8 cellular contexts compared by ENCODE assay signal in the genomic region with DNA sequence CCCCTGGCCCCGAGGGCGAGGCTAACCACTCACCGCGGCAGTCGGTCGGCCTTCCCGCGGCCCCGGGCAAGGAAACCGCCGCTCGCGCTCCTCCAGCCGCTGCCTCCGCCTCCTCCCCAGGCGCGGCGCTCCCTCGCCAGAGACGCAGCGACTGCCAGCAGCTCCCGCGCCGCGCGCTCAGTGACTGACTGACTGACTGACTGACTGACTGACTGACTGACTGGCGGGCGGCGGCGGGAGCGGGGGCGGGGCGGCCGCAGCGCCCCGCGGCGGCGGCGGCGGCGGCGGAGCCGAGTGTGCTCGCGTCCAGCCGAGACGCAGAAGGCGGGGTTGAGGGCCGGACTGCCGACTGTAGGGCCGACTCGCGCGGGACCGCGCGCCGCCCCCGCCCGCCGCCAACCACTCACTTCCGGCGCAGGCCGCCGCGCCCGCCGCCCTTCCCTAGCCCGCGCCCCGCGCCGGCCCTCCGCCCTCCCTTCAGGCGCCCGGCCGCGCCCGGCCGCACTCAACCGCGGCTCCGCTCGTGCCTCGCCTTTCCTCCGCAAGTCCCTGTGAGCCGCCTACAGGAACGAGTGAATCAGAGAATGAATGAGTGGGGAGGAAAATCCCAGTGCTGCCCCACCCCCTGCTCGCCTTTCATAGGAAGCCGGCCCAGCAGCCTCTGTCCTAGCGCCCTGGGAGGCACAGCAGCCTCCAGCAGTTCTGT. TPM values are rescaled to one million over a fixed set of nuclear protein-coding genes. Genes with fewer than 3 reads are reported as not detected.
DNase-seq lines count a peak whose midpoint lies in the region; ATAC-seq and TF ChIP-seq lines count a peak whose summit lies in the region.

A gene with protein sequence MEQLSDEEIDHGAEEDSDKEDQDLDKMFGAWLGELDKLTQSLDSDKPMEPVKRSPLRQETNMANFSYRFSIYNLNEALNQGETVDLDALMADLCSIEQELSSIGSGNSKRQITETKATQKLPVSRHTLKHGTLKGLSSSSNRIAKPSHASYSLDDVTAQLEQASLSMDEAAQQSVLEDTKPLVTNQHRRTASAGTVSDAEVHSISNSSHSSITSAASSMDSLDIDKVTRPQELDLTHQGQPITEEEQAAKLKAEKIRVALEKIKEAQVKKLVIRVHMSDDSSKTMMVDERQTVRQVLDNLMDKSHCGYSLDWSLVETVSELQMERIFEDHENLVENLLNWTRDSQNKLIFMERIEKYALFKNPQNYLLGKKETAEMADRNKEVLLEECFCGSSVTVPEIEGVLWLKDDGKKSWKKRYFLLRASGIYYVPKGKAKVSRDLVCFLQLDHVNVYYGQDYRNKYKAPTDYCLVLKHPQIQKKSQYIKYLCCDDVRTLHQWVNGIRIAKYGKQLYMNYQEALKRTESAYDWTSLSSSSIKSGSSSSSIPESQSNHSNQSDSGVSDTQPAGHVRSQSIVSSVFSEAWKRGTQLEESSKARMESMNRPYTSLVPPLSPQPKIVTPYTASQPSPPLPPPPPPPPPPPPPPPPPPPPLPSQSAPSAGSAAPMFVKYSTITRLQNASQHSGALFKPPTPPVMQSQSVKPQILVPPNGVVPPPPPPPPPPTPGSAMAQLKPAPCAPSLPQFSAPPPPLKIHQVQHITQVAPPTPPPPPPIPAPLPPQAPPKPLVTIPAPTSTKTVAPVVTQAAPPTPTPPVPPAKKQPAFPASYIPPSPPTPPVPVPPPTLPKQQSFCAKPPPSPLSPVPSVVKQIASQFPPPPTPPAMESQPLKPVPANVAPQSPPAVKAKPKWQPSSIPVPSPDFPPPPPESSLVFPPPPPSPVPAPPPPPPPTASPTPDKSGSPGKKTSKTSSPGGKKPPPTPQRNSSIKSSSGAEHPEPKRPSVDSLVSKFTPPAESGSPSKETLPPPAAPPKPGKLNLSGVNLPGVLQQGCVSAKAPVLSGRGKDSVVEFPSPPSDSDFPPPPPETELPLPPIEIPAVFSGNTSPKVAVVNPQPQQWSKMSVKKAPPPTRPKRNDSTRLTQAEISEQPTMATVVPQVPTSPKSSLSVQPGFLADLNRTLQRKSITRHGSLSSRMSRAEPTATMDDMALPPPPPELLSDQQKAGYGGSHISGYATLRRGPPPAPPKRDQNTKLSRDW (minus strand): TSS at position 224 of the 706 bp plus-strand sequence. CDS start 39,948 bp downstream, outside the sequence.

- H3K36me3 Mint-ChIP-seq in CD4-positive, alpha-beta memory T cell: peaks cover 0 to 3% of the 10 kb centered on the region in 2 donors

- H2AK5ac ChIP-seq in neuronal stem cell (ENCODE audit: low read depth, low read length): no peak within 1 kb of the TSS

- H3K9me3 ChIP-seq in CD4-positive, alpha-beta memory T cell (ENCODE audit: control insufficient read depth in 1 of 2, low read length in 2 of 2): no peaks in the 10 kb centered on the region
- H3K9me3 ChIP-seq in gastroesophageal sphincter (no peaks in the 10 kb centered on the region), neuronal stem cell (replicated peaks in 1 of 2; ENCODE audit: control insufficient read depth in 2 of 2, insufficient read depth in 1 of 2, low read depth in 1 of 2, low read length in 2 of 2) (peaks cover 0 to 4% of the 10 kb centered on the region in 2 donors)

- H3K4me2 ChIP-seq in neuronal stem cell (ENCODE audit: insufficient read depth, low read length, poor library complexity, severe bottlenecking): peak within 1 kb of the TSS; percentile 61

- peak within 1 kb of the TSS; percentile 78 for H3K23ac ChIP-seq in neuronal stem cell (ENCODE audit: low read depth, low read length, poor library complexity)

- H3K9ac ChIP-seq in neuronal stem cell (ENCODE audit: low read depth, low read length, poor library complexity): peak within 1 kb of the TSS; percentile 93

- H3K79me1 ChIP-seq in neuronal stem cell (ENCODE audit: low read depth, low read length): peaks cover 2% of the 10 kb centered on the region

- peak within 1 kb of the TSS; percentile 79 for H4K8ac ChIP-seq in neuronal stem cell (ENCODE audit: low read depth, low read length)

- no peak within 1 kb of the TSS for H3K4ac ChIP-seq in neuronal stem cell (ENCODE audit: low read length)

- H3K27ac Mint-ChIP-seq in CD4-positive, alpha-beta memory T cell: peak within 1 kb of the TSS; percentile 72 to 89 (median 79)

- H3K27ac ChIP-seq in CD4-positive, alpha-beta memory T cell (ENCODE audit: low read depth, low read length): no peak within 1 kb of the TSS
- H3K27ac ChIP-seq in gastroesophageal sphincter (peak within 1 kb of the TSS; percentile 67 to 99 (median 96)), neuronal stem cell (replicated peaks; ENCODE audit: low read length) (peak within 1 kb of the TSS; percentile 93)

- peaks cover 8% of the 10 kb centered on the region in 2 donors for H3K27me3 Mint-ChIP-seq in CD4-positive, alpha-beta memory T cell

- in situ Hi-C loops in SK-MEL-5 (cut with HindIII; ENCODE audit: low pct_unique_long_range_greater_than_20kb, low sequenced_read_pairs): no loop called here

- CTCF ChIA-PET in CD4-positive, alpha-beta memory T cell (lab: Charles Lee; ENCODE audit: partially characterized antibody): interaction anchor here (1.3 kb wide), 1 partner anchor 278 kb away, joined by 3 read pairs; no protein-coding TSS in a partner anchor

- H3K27me3 ChIP-seq in CD4-positive, alpha-beta memory T cell (ENCODE audit: insufficient read depth, low read length): no peaks in the 10 kb centered on the region
- H3K27me3 ChIP-seq in gastroesophageal sphincter (no peaks in the 10 kb centered on the region), neuronal stem cell (ENCODE audit: control insufficient read depth in 3 of 3, insufficient read depth in 3 of 3, low read depth in 1 of 3, low read length in 3 of 3) (no peaks in the 10 kb centered on the region)

- H4K91ac ChIP-seq in neuronal stem cell (ENCODE audit: low read depth, low read length, poor library complexity): peak within 1 kb of the TSS; percentile 83

- H3K4me3 ChIP-seq in CD4-positive, alpha-beta memory T cell (ENCODE audit: low read length in 2 of 2): peak within 1 kb of the TSS; percentile 20 to 58
- peak within 1 kb of the TSS; percentile 68 to 76 for H3K4me3 ChIP-seq in gastroesophageal sphincter
- peak within 1 kb of the TSS; percentile 87 to 99 for H3K4me3 ChIP-seq in neuronal stem cell (ENCODE audit: low read length in 2 of 2)

- no peaks in the 10 kb centered on the region for H3K36me3 ChIP-seq in CD4-positive, alpha-beta memory T cell (ENCODE audit: insufficient read depth, low read length)
- H3K36me3 ChIP-seq in gastroesophageal sphincter: no peaks in the 10 kb centered on the region
- no peaks in the 10 kb centered on the region for H3K36me3 ChIP-seq in neuronal stem cell (replicated peaks in 1 of 2; ENCODE audit: control insufficient read depth in 2 of 2, insufficient read depth in 2 of 2, low read length in 2 of 2)

- peak; percentile 70 for ATAC-seq in GM21528 (IDR thresholded peaks at IDR 0.05; ENCODE audit: low FRiP score, unreplicated experiment)
- peak; percentile 97 for ATAC-seq in gastroesophageal sphincter

- peak within 1 kb of the TSS; percentile 86 to 95 (median 91) for H3K4me3 Mint-ChIP-seq in CD4-positive, alpha-beta memory T cell

- H2BK12ac ChIP-seq in neuronal stem cell (ENCODE audit: low read length): no peak within 1 kb of the TSS

- POLR2A ChIA-PET in CD4-positive, alpha-beta memory T cell (lab: Charles Lee; ENCODE audit: partially characterized antibody): interaction anchor here (1.0 to 3.4 kb wide), 6 partner anchors 172 to 238 kb away, joined by 3 to 16 read pairs (median 4); no protein-coding TSS in a partner anchor

- TF ChIP-seq CTCF in gastroesophageal sphincter (IDR thresholded peaks at IDR 0.05): peak in 2 of 4 experiments; percentile 3 to 12

- H3K4me1 Mint-ChIP-seq in CD4-positive, alpha-beta memory T cell: peaks cover 14 to 29% (median 21%) of the 10 kb centered on the region in 4 donors

- H3K18ac ChIP-seq in neuronal stem cell (ENCODE audit: low read length): peak within 1 kb of the TSS; percentile 100

- no CpG with 5 or more reads among the region's 92 CpGs for WGBS in gastroesophageal sphincter (ENCODE audit: low coverage in 1 of 2), 2 donors
- WGBS in neuronal stem cell (ENCODE audit: extremely low coverage in 2 of 2, insufficient read length in 2 of 2, insufficient replicate concordance in 1 of 2), 2 donors: no CpG with 5 or more reads among the region's 92 CpGs

- peak; percentile 43 to 80 for TF ChIP-seq POLR2A in gastroesophageal sphincter (IDR thresholded peaks at IDR 0.05)

- H3K9me3 Mint-ChIP-seq in CD4-positive, alpha-beta memory T cell: peaks cover 0 to 9% (median 7%) of the 10 kb centered on the region in 8 donors

- H3K4me1 ChIP-seq in CD4-positive, alpha-beta memory T cell (ENCODE audit: insufficient read depth, low read length): peaks cover 16% of the 10 kb centered on the region
- H3K4me1 ChIP-seq in gastroesophageal sphincter (peaks cover 0 to 28% (median 4%) of the 10 kb centered on the region in 3 donors), neuronal stem cell (ENCODE audit: control insufficient read depth in 2 of 2, insufficient read depth in 1 of 2, low read depth in 1 of 2, low read length in 2 of 2) (peaks cover 0 to 9% of the 10 kb centered on the region in 2 donors)

- intact Hi-C loops in CD4-positive, alpha-beta memory T cell (cut with micrococcal nuclease): loop anchor here (2.0 to 10.0 kb wide), 4 partner anchors 172 to 900 kb away; a partner anchor contains a TSS

- peak within 1 kb of the TSS; percentile 43 for H2BK120ac ChIP-seq in neuronal stem cell (ENCODE audit: low read depth, low read length)

- peak within 1 kb of the TSS; percentile 90 for H2AFZ ChIP-seq in neuronal stem cell (ENCODE audit: low read length)

- no peak for TF ChIP-seq EP300 in gastroesophageal sphincter (IDR thresholded peaks at IDR 0.05)

- peak within 1 kb of the TSS; percentile 87 for H3K14ac ChIP-seq in neuronal stem cell (ENCODE audit: low read length)

- no peak within 1 kb of the TSS for H2BK5ac ChIP-seq in neuronal stem cell (ENCODE audit: low read length)

- peak; percentile 39 to 67 (median 56) for DNase-seq in CD4-positive, alpha-beta memory T cell
- peak; percentile 86 for DNase-seq in LoVo (ENCODE audit: low spot score)
- peak; percentile 75 for DNase-seq in SK-MEL-5 (ENCODE audit: low read depth, low spot score)
- DNase-seq in activated naive CD4-positive, alpha-beta T cell treated with anti-CD3 and anti-CD28 coated beads, Interleukin-2, amount 50 U/mL, for 16 hours: peak; percentile 74
- DNase-seq in neuronal stem cell (ENCODE audit: low spot score): peak; percentile 76
- peak; percentile 79 for DNase-seq in stromal cell of bone marrow (ENCODE audit: low read depth)

- peak within 1 kb of the TSS; percentile 88 for H2BK15ac ChIP-seq in neuronal stem cell (ENCODE audit: low read length)

RNA-seq across cellular contexts. Expression of the gene that starts here (rescaled TPM):
- total RNA-seq in CD4-positive, alpha-beta memory T cell: 1 to 10 TPM; 2.1 to 2.6 TPM
- polyA plus RNA-seq in CD4-positive, alpha-beta memory T cell: 1 to 10 TPM; 1.0 to 1.2 TPM
- 5.0 and 5.5 TPM in 2 replicates for total RNA-seq in SK-MEL-5 (2014; rRNA removed; shearing (Covaris generic))
- polyA plus RNA-seq in SK-MEL-5 (2015; cell fraction: cytosol; rRNA removed): 7.6 and 7.8 TPM in 2 replicates
- polyA plus RNA-seq in SK-MEL-5 (2015; cell fraction: nucleus; rRNA removed): 4.3 and 5.9 TPM in 2 replicates
- 10 to 100 TPM; 17.1 to 39.6 (median 21.7) TPM for total RNA-seq in gastroesophageal sphincter
- polyA plus RNA-seq in neuronal stem cell (2013, experiment 1 of 2): 7.0 TPM
- polyA plus RNA-seq in neuronal stem cell (2013, experiment 2 of 2): 7.4 TPM

Comparison
In these comparisons a context has a peak if more than half of its experiments do, and no peak if none do; other contexts are left out.
1. H3K4me3 ChIP-seq: peak in every context shown above with its lines; median percentile 93 in neuronal stem cell; 72 in gastroesophageal sphincter; 39 in CD4-positive, alpha-beta memory T cell.